In the genomic region with DNA sequence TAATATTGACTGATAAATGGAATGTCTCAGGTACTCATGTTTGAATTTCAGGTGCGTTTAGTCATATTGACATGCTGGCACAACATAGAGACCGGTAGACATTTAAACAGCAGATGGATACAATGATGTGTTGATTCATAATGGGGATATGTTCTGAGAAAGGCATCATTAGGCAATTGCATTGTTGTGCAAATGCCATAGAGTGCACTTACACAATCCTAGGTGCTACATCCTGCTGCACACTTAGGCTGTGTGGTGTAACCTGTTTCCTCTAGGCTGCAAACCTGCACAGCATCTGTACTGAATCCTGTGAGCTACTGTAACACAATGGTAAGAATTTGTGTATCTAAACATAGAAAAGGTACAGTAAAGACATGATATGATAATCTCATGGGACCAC, we compare ENCODE assay signal across 7 cellular contexts. TPM values are rescaled to one million over a fixed set of nuclear protein-coding genes. Genes with fewer than 3 reads are reported as not detected.
DNase-seq lines count a peak whose midpoint lies in the region; ATAC-seq, FAIRE-seq and TF ChIP-seq lines count a peak whose summit lies in the region.
"Not testable (repeated sequence)": the region's sequence is repeated elsewhere in the genome, so short reads cannot be mapped to it uniquely, and the experiment has no call there.

No MANE protein-coding gene starts in this region.

- H3K9me3 ChIP-seq in RWPE2 (ENCODE audit: severe bottlenecking); upper lobe of right lung: not testable (repeated sequence)

- TF ChIP-seq CTCF in RWPE2 (IDR thresholded peaks at IDR 0.05; ENCODE audit: poor library complexity, severe bottlenecking); bronchial epithelial cell (IDR thresholded peaks at IDR 0.05; ENCODE audit: insufficient read depth, low read length, severe bottlenecking); upper lobe of right lung (IDR thresholded peaks at IDR 0.05): not testable (repeated sequence)

- not testable (repeated sequence) for H3K4me3 ChIP-seq in RWPE2 (ENCODE audit: severe bottlenecking); bronchial epithelial cell (ENCODE audit: low read depth, low read length); upper lobe of right lung

- peaks cover 14% of the 10 kb centered on the region for H3K36me3 ChIP-seq in RWPE2 (ENCODE audit: low read depth)
- H3K36me3 ChIP-seq in bronchial epithelial cell (ENCODE audit: control insufficient read depth, insufficient read depth, low read length); upper lobe of right lung: not testable (repeated sequence)

- FAIRE-seq in bronchial epithelial cell (lab: Jason Lieb, UNC): peak; percentile 90

- peak; percentile 89 for ATAC-seq in RWPE2 (ENCODE audit: low read depth)
- ATAC-seq in upper lobe of right lung: peak; percentile 51

- peak; percentile 7 for DNase-seq in HCEC 1CT
- DNase-seq in NCI-H69 (lab: John Stamatoyannopoulos, UW): peak; percentile 6
- DNase-seq in RWPE2 (ENCODE audit: low spot score); upper lobe of right lung: not testable (repeated sequence)
- DNase-seq in bronchial epithelial cell (ENCODE audit: low read depth): peak; percentile 97
- peak; percentile 56 for DNase-seq in fibroblast of gingiva (ENCODE audit: low read depth)
- peak; percentile 45 for DNase-seq in iris pigment epithelial cell (ENCODE audit: low read depth)

- H3K4me1 ChIP-seq in RWPE2 (ENCODE audit: insufficient read depth, poor library complexity, severe bottlenecking): peaks cover 25% of the 10 kb centered on the region
- not testable (repeated sequence) for H3K4me1 ChIP-seq in upper lobe of right lung

- not testable (repeated sequence) for H3K27me3 ChIP-seq in RWPE2 (ENCODE audit: insufficient read depth, poor library complexity, severe bottlenecking); bronchial epithelial cell (ENCODE audit: control insufficient read depth, insufficient read depth, low read length); upper lobe of right lung

- intact Hi-C loops in upper lobe of right lung (cut with DNase I): not testable (repeated sequence)

- peak overlapping the region; percentile 65 for H3K27ac ChIP-seq in RWPE2 (ENCODE audit: poor library complexity, severe bottlenecking)
- not testable (repeated sequence) for H3K27ac ChIP-seq in upper lobe of right lung

RNA-seq across cellular contexts. Expression of a gene that starts 19.9 kb away (rescaled TPM):
- 468 and 571 TPM in 2 replicates for total RNA-seq in bronchial epithelial cell
- 113 TPM for total RNA-seq in upper lobe of right lung
